8 cellular contexts compared by ENCODE assay signal in genomic region chr22:50544078-50544745, GRCh38. TPM values are rescaled to one million over a fixed set of nuclear protein-coding genes. Genes with fewer than 3 reads are reported as not detected.
A peak's percentile ranks its signal among the peaks of the same experiment; 100 is the strongest.
DNase-seq lines count a peak whose midpoint lies in the region; ATAC-seq and TF ChIP-seq lines count a peak whose summit lies in the region.

No MANE protein-coding gene starts in this region.

- no peak for ATAC-seq in GM19463 (IDR thresholded peaks at IDR 0.05; ENCODE audit: unreplicated experiment)

- H3K27me3 ChIP-seq in BE2C = no peaks in the 10 kb centered on the region

- H3K9me3 Mint-ChIP-seq in brain = peaks cover 0 to 3% (median 0%) of the 10 kb centered on the region in 5 experiments

- peak overlapping the region in 4 of 5 experiments; percentile 50 to 73 (median 60) for H3K4me3 Mint-ChIP-seq in brain

- H3K27ac Mint-ChIP-seq in brain = no peak overlapping the region

- H3K36me3 ChIP-seq in BE2C = no peaks in the 10 kb centered on the region

- DNase-seq in BE2C (peak; percentile 90), HCEC 1CT (peak; percentile 37), T-helper 9 cell (peak; percentile 75), islet precursor cell (peak; percentile 86), SKM-1 treated with dmso at 0.1 percent for 144 hours (lab: John Stamatoyannopoulos, UW; ENCODE audit: unreplicated experiment) (no peak)
- peak; percentile 80 for DNase-seq in stimulated activated CD4-positive, alpha-beta T cell treated with anti-CD3 and anti-CD28 coated beads, Interleukin-2, amount 100 ng/mL, for 4 hours (ENCODE audit: low read depth)

- peak overlapping the region; percentile 25; the same call in 1 of the 2 replicates for H3K4me3 ChIP-seq in BE2C (ENCODE audit: low read depth, low read length)

- H3K9me3 ChIP-seq in BE2C = no peaks in the 10 kb centered on the region

- H3K4me1 Mint-ChIP-seq in brain = peaks cover 11% of the 10 kb centered on the region

- TF ChIP-seq CTCF in BE2C (IDR thresholded peaks at IDR 0.05; ENCODE audit: low read depth, low read length) = peak; percentile 65
- TF ChIP-seq CTCF in brain (conservative IDR thresholded peaks at IDR 0.05) = peak; percentile 58 to 75

- peaks cover 24% of the 10 kb centered on the region for H3K27me3 Mint-ChIP-seq in brain

- no peaks in the 10 kb centered on the region for H3K4me1 ChIP-seq in BE2C

- H3K36me3 Mint-ChIP-seq in brain = no peaks in the 10 kb centered on the region

RNA-seq across cellular contexts. Expression of gene KLHDC7B, which starts 1.5 kb away (rescaled TPM):
- polyA plus RNA-seq in BE2C (2012; ENCODE audit: insufficient read depth, insufficient read length, low read depth) = 1.3 TPM
- not detected for polyA plus RNA-seq in brain (ENCODE audit: insufficient read depth, low read depth, low replicate concordance)

RNA-seq across cellular contexts. Expression of gene TYMP, which starts 14.4 kb away (rescaled TPM):
- polyA plus RNA-seq in BE2C (2012; ENCODE audit: insufficient read depth, insufficient read length, low read depth) = 5.2 TPM
- 3.0 TPM for polyA plus RNA-seq in brain (ENCODE audit: insufficient read depth, low read depth, low replicate concordance)

RNA-seq across cellular contexts. Expression of gene SYCE3, which starts 18.5 kb away (rescaled TPM):
- not detected for polyA plus RNA-seq in BE2C (2012; ENCODE audit: insufficient read depth, insufficient read length, low read depth)
- polyA plus RNA-seq in brain (ENCODE audit: insufficient read depth, low read depth, low replicate concordance) = 2.9 TPM

RNA-seq across cellular contexts. Expression of gene SCO2, which starts 18.8 kb away (rescaled TPM):
- 8.2 TPM for polyA plus RNA-seq in BE2C (2012; ENCODE audit: insufficient read depth, insufficient read length, low read depth)
- 0.80 TPM for polyA plus RNA-seq in brain (ENCODE audit: insufficient read depth, low read depth, low replicate concordance)

RNA-seq across cellular contexts. Expression of gene CPT1B, which starts 34.0 kb away (rescaled TPM):
- polyA plus RNA-seq in BE2C (2012; ENCODE audit: insufficient read depth, insufficient read length, low read depth) = 37.0 TPM
- polyA plus RNA-seq in brain (ENCODE audit: insufficient read depth, low read depth, low replicate concordance) = 6.1 TPM
